ENCODE assay signal across 8 cellular contexts in genomic region chr6:37566209-37566859, GRCh38.
DNase-seq lines count a peak whose midpoint lies in the region; ATAC-seq and TF ChIP-seq lines count a peak whose summit lies in the region.

No MANE protein-coding gene starts in this region.

- 12% methylated on average over 18 of the region's 22 CpGs for WGBS in esophagus muscularis mucosa

- H3K27me3 Mint-ChIP-seq in nephron progenitor cell (ENCODE audit: low read depth, poor library complexity): peaks cover 58% of the 10 kb centered on the region
- peaks cover 6% of the 10 kb centered on the region for H3K27me3 Mint-ChIP-seq in stimulated activated naive CD8-positive, alpha-beta T cell treated with anti-CD3 and anti-CD28 coated beads, Interleukin-15, Interleukin-2, amounts not matched to agents 100 ng/mL and 50 ng/mL, for 24 hours

- no peak overlapping the region for H3K27ac ChIP-seq in esophagus muscularis mucosa (replicated peaks in 1 of 4)

- peaks cover 12 to 16% (median 14%) of the 10 kb centered on the region in 4 donors for H3K4me1 ChIP-seq in esophagus muscularis mucosa

- H3K27me3 ChIP-seq in esophagus muscularis mucosa: peaks cover 0 to 59% (median 3%) of the 10 kb centered on the region in 4 donors

- H3K4me3 Mint-ChIP-seq in nephron progenitor cell: peak overlapping the region; percentile 77
- H3K4me3 Mint-ChIP-seq in stimulated activated naive CD8-positive, alpha-beta T cell treated with anti-CD3 and anti-CD28 coated beads, Interleukin-15, Interleukin-2, amounts not matched to agents 100 ng/mL and 50 ng/mL, for 24 hours: peak overlapping the region; percentile 15

- H3K4me1 Mint-ChIP-seq in nephron progenitor cell: peaks cover 59% of the 10 kb centered on the region
- peaks cover 2% of the 10 kb centered on the region for H3K4me1 Mint-ChIP-seq in stimulated activated naive CD8-positive, alpha-beta T cell treated with anti-CD3 and anti-CD28 coated beads, Interleukin-15, Interleukin-2, amounts not matched to agents 100 ng/mL and 50 ng/mL, for 24 hours (ENCODE audit: low read depth)

- no peaks in the 10 kb centered on the region for H3K36me3 Mint-ChIP-seq in nephron progenitor cell (ENCODE audit: low read depth)
- H3K36me3 Mint-ChIP-seq in stimulated activated naive CD8-positive, alpha-beta T cell treated with anti-CD3 and anti-CD28 coated beads, Interleukin-15, Interleukin-2, amounts not matched to agents 100 ng/mL and 50 ng/mL, for 24 hours (ENCODE audit: low read depth): no peaks in the 10 kb centered on the region

- TF ChIP-seq POLR2A in esophagus muscularis mucosa (IDR thresholded peaks at IDR 0.05; ENCODE audit: low read depth): no peak

- no peak overlapping the region for H3K27ac Mint-ChIP-seq in nephron progenitor cell
- H3K27ac Mint-ChIP-seq in stimulated activated naive CD8-positive, alpha-beta T cell treated with anti-CD3 and anti-CD28 coated beads, Interleukin-15, Interleukin-2, amounts not matched to agents 100 ng/mL and 50 ng/mL, for 24 hours: no peak overlapping the region

- H3K36me3 ChIP-seq in esophagus muscularis mucosa: no peaks in the 10 kb centered on the region

- H3K4me3 ChIP-seq in esophagus muscularis mucosa: peak overlapping the region; percentile 42 to 48 (median 44)

- no peak for TF ChIP-seq EP300 in esophagus muscularis mucosa (IDR thresholded peaks at IDR 0.05)

- H3K9me3 ChIP-seq in esophagus muscularis mucosa: no peaks in the 10 kb centered on the region

- intact Hi-C loops in esophagus muscularis mucosa (cut with DNase I): loop anchor here (5.0 kb wide), 2 partner anchors 74 to 184 kb away; no protein-coding TSS in a partner anchor

- TF ChIP-seq CTCF in GM10266 (IDR thresholded peaks at IDR 0.05; ENCODE audit: control insufficient read depth, insufficient read depth, low read depth, missing control alignments) (peak; percentile 97), esophagus muscularis mucosa (IDR thresholded peaks at IDR 0.05) (peak; percentile 75 to 96 (median 83)), nephron progenitor cell (IDR thresholded peaks at IDR 0.05) (peak; percentile 78)

- peak; percentile 83 for DNase-seq in GM10266 (ENCODE audit: extremely low spot score)
- peak; percentile 49 for DNase-seq in NCI-H774 (lab: John Stamatoyannopoulos, UW)
- DNase-seq in activated T-cell treated with anti-CD3 and anti-CD28 coated beads for 4 hours: peak; percentile 61
- DNase-seq in esophagus muscularis mucosa (ENCODE audit: extremely low spot score): no peak
- DNase-seq in nephron progenitor cell: peak; percentile 81

- ATAC-seq in HG02973 (IDR thresholded peaks at IDR 0.05; ENCODE audit: unreplicated experiment): peak; percentile 33
- ATAC-seq in GM21786 (IDR thresholded peaks at IDR 0.05; ENCODE audit: unreplicated experiment): no peak

- H3K9me3 Mint-ChIP-seq in nephron progenitor cell: no peaks in the 10 kb centered on the region
- no peaks in the 10 kb centered on the region for H3K9me3 Mint-ChIP-seq in stimulated activated naive CD8-positive, alpha-beta T cell treated with anti-CD3 and anti-CD28 coated beads, Interleukin-15, Interleukin-2, amounts not matched to agents 100 ng/mL and 50 ng/mL, for 24 hours
